9 cellular contexts compared by ENCODE assay signal in the genomic region with DNA sequence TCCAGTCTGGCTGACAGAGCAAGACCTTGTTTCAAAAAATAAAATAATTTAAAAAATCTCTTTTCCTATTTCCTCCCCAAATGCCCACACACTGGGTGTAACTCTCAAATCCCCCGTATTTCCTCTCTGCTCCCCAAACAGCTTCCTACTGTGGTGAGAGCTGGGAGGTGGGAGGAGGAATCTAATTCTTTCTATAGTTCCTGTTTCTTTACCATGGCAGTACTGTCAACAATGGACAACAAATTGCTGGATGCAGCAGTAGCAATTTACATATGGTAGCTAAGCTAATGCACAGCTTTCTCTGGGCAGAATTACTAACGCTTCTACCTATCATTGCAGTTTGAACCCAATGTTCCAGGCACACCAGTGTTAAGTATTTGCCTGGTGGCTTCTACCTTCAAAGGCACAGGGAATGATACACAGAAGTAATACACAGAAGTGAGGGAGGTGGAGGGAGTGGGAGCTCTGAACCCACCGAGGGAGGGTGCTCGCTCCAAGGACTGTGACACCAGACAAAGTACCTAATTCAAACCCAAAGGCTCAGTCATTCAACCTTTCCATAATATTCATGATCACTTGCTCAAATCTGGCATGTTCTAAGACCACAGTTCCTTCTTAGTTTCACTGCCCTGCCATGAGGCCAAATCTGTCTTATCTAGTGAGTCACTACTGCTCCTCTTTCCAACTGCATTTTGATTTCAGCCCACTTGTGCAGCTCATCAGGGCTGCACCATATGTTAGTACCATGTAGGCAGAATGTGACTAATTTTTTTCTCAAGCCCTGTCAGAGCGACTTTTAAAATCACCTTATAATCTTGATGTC. TPM values are rescaled to one million over a fixed set of nuclear protein-coding genes. Genes with fewer than 3 reads are reported as not detected.
DNase-seq lines count a peak whose midpoint lies in the region; ATAC-seq and TF ChIP-seq lines count a peak whose summit lies in the region.
"Had no signal": no experiment of that assay in that cellular context is flagged by ENCODE, and none has a peak within 500 bp of the region (broad histone marks: within the 10 kb centered on the region; RNA-seq: fewer than 3 reads in every experiment).

No MANE protein-coding gene starts in this region.

- H3K4me3 Mint-ChIP-seq in activated CD4-positive, alpha-beta T cell treated with anti-CD3 and anti-CD28 coated beads for 36 hours: peak overlapping the region; percentile 0

- POLR2A ChIA-PET in activated CD4-positive, alpha-beta T cell treated with anti-CD3 and anti-CD28 coated beads for 36 hours (lab: Charles Lee): interaction anchor here (0.6 to 1.4 kb wide), 6 partner anchors 9 to 734 kb away, joined by 3 to 10 read pairs (median 4); partner anchors contain the start of gene AGBL2

- peak; percentile 69 for DNase-seq in activated CD4-positive, alpha-beta T cell treated with anti-CD3 and anti-CD28 coated beads for 36 hours
- DNase-seq in activated CD4-positive, alpha-beta T cell treated with anti-CD3 and anti-CD28 coated beads, Interleukin-2, amount 50 U/mL, for 1 hour: no peak
- DNase-seq in HS-5 (ENCODE audit: low read depth) (peak; percentile 82), fibroblast of the aortic adventitia (ENCODE audit: low read depth) (peak; percentile 91), D341Med (ENCODE audit: low spot score) (no peak)
- DNase-seq in activated CD4-positive, alpha-beta T cell treated with anti-CD3 and anti-CD28 coated beads, Interleukin-2, amount 50 U/mL, for 24 hours (ENCODE audit: low read depth in 1 of 2, low spot score in 1 of 2): peak; percentile 4 to 64

- H3K9me3 ChIP-seq in skeletal muscle tissue (ENCODE audit: control insufficient read depth in 3 of 3, low read length in 3 of 3): no peaks in the 10 kb centered on the region

- H3K27me3 ChIP-seq in skeletal muscle tissue (ENCODE audit: control insufficient read depth in 3 of 3, insufficient read depth in 3 of 3, low read length in 3 of 3): no peaks in the 10 kb centered on the region

- H3K36me3 Mint-ChIP-seq in activated CD4-positive, alpha-beta T cell treated with anti-CD3 and anti-CD28 coated beads for 36 hours (ENCODE audit: low read depth): peaks cover 22% of the 10 kb centered on the region

- CTCF ChIA-PET in activated CD4-positive, alpha-beta T cell treated with anti-CD3 and anti-CD28 coated beads for 36 hours (lab: Charles Lee): interaction anchor here (0.6 to 2.3 kb wide), 7 partner anchors 10 to 492 kb away, joined by 3 to 11 read pairs (median 3); partner anchors contain the start of gene CELF1

- no peak for TF ChIP-seq CTCF in fibroblast of the aortic adventitia (IDR thresholded peaks at IDR 0.05; ENCODE audit: insufficient read depth, low read length)

- no peak overlapping the region for H3K4me3 ChIP-seq in fibroblast of the aortic adventitia (ENCODE audit: low read depth, low read length)
- H3K4me3 ChIP-seq in skeletal muscle tissue (ENCODE audit: low read length in 3 of 3): peak overlapping the region in 1 of 3 donors; percentile 8

- intact Hi-C loops in activated CD4-positive, alpha-beta T cell treated with anti-CD3 and anti-CD28 coated beads for 36 hours (cut with DNase I, micrococcal nuclease): loop anchor here (1.0 to 10.0 kb wide), 10 partner anchors 8 to 490 kb away; partner anchors contain the start of genes CELF1 (in 2 of the 2), KBTBD4 (in 1 of the 2) and NDUFS3 (in 1 of the 2)

- H3K4me1 Mint-ChIP-seq in activated CD4-positive, alpha-beta T cell treated with anti-CD3 and anti-CD28 coated beads for 36 hours: peaks cover 89% of the 10 kb centered on the region

- H3K36me3 ChIP-seq in skeletal muscle tissue (ENCODE audit: control insufficient read depth in 3 of 3, insufficient read depth in 3 of 3, low read length in 3 of 3): peaks cover 0 to 3% (median 2%) of the 10 kb centered on the region in 3 donors

- H3K27ac ChIP-seq in skeletal muscle tissue (ENCODE audit: low read depth, low read length): peak overlapping the region; percentile 60
- H3K27ac ChIP-seq: C4-2B had no signal

- H3K27me3 Mint-ChIP-seq in activated CD4-positive, alpha-beta T cell treated with anti-CD3 and anti-CD28 coated beads for 36 hours: no peaks in the 10 kb centered on the region

- peak; percentile 95 for ATAC-seq in activated CD4-positive, alpha-beta T cell treated with anti-CD3 and anti-CD28 coated beads for 36 hours
- ATAC-seq in HG03521 (IDR thresholded peaks at IDR 0.05; ENCODE audit: unreplicated experiment): no peak

- H3K9me3 Mint-ChIP-seq in activated CD4-positive, alpha-beta T cell treated with anti-CD3 and anti-CD28 coated beads for 36 hours (ENCODE audit: low read depth): no peaks in the 10 kb centered on the region

- H3K4me1 ChIP-seq in skeletal muscle tissue (ENCODE audit: control insufficient read depth in 3 of 3, insufficient read depth in 3 of 3, low read length in 3 of 3): peaks cover 44 to 51% (median 47%) of the 10 kb centered on the region in 3 donors

- H3K9ac ChIP-seq in skeletal muscle tissue (ENCODE audit: low read depth in 1 of 3, low read length in 3 of 3): peak overlapping the region in 2 of 3 donors; percentile 11 to 44

- H3K27ac Mint-ChIP-seq in activated CD4-positive, alpha-beta T cell treated with anti-CD3 and anti-CD28 coated beads for 36 hours: peak overlapping the region; percentile 84

RNA-seq across cellular contexts. Expression of gene CELF1, which starts 37.9 kb away (rescaled TPM):
- total RNA-seq in activated CD4-positive, alpha-beta T cell treated with anti-CD3 and anti-CD28 coated beads for 36 hours: 100 to 1,000 TPM; 132 to 143 TPM
- total RNA-seq in fibroblast of the aortic adventitia (ENCODE audit: low replicate concordance): 63.2 and 103 TPM in 2 replicates
- total RNA-seq in skeletal muscle tissue: 74.6 TPM

RNA-seq across cellular contexts. Expression of gene PTPMT1, which starts 50.4 kb away (rescaled TPM):
- 10 to 100 TPM; 35.6 to 41.5 TPM for total RNA-seq in activated CD4-positive, alpha-beta T cell treated with anti-CD3 and anti-CD28 coated beads for 36 hours
- total RNA-seq in fibroblast of the aortic adventitia (ENCODE audit: low replicate concordance) (25.6 and 44.1 TPM in 2 replicates), skeletal muscle tissue (18.8 TPM)

Comparison
In these comparisons a context has a peak if more than half of its experiments do, and no peak if none do; other contexts are left out.
1. DNase-seq: peak in activated CD4-positive, alpha-beta T cell treated with anti-CD3 and anti-CD28 coated beads for 36 hours (single experiment), HS-5 (single experiment), activated CD4-positive, alpha-beta T cell treated with anti-CD3 and anti-CD28 coated beads, Interleukin-2, amount 50 U/mL, for 24 hours (2 of 2) and fibroblast of the aortic adventitia (single experiment); none in activated CD4-positive, alpha-beta T cell treated with anti-CD3 and anti-CD28 coated beads, Interleukin-2, amount 50 U/mL, for 1 hour (single experiment) and D341Med (single experiment).